ENCODE assay signal across 8 cellular contexts in genomic region chr11:47269829-47270305, GRCh38. TPM values are rescaled to one million over a fixed set of nuclear protein-coding genes. Genes with fewer than 3 reads are reported as not detected.
A peak's percentile ranks its signal among the peaks of the same experiment; 100 is the strongest.
DNase-seq lines count a peak whose midpoint lies in the region; ATAC-seq, FAIRE-seq and TF ChIP-seq lines count a peak whose summit lies in the region.

TSS of gene MADD (plus strand) at chr11:47270133.

- intact Hi-C loops in adrenal gland (cut with DNase I) (loop anchor here (5.0 to 10.0 kb wide), 3 partner anchors 85 to 93 kb away; partner anchors contain the start of genes ARFGAP2 (in 1 of the 2), MYBPC3 (in 1 of the 2) and PACSIN3 (in 1 of the 2)), left ventricle myocardium inferior (cut with micrococcal nuclease) (no loop called here)

- ATAC-seq in HG02571 (IDR thresholded peaks at IDR 0.05; ENCODE audit: unreplicated experiment), result peak; percentile 78

- no peak for TF ChIP-seq CTCF in GM12865 (IDR thresholded peaks at IDR 0.05; ENCODE audit: insufficient read depth, low read depth, low read length, missing control alignments)
- TF ChIP-seq CTCF in adrenal gland (IDR thresholded peaks at IDR 0.05), result no peak
- no peak for TF ChIP-seq CTCF in left ventricle myocardium inferior (IDR thresholded peaks at IDR 0.05; ENCODE audit: borderline replicate concordance)

- peak; percentile 77 for TF ChIP-seq POLR2A in adrenal gland (IDR thresholded peaks at IDR 0.05)

- H3K36me3 ChIP-seq in adrenal gland (replicated peaks in 1 of 2) (peaks cover 0 to 8% of the 10 kb centered on the region in 2 donors), left ventricle myocardium inferior (peaks cover 7% of the 10 kb centered on the region)

- no peak for FAIRE-seq in urothelium cell line (lab: Jason Lieb, UNC)

- H3K4me3 ChIP-seq in GM12865 (ENCODE audit: low read depth, low read length) (peak within 1 kb of the TSS; percentile 93), adrenal gland (peak within 1 kb of the TSS in 3 of 4 donors; percentile 40 to 89 (median 44)), left ventricle myocardium inferior (peak within 1 kb of the TSS; percentile 83)

- H3K27me3 ChIP-seq in adrenal gland (no peaks in the 10 kb centered on the region), left ventricle myocardium inferior (ENCODE audit: low read depth) (no peaks in the 10 kb centered on the region)

- H3K27ac ChIP-seq in adrenal gland, result peak within 1 kb of the TSS; percentile 65 to 98 (median 91)
- H3K27ac ChIP-seq in left ventricle myocardium inferior (replicated peaks), result peak within 1 kb of the TSS; percentile 98

- WGBS in adrenal gland, 4 donors, result 0 to 1% methylated on average over 56 to 57 of the region's 57 CpGs; no CpG with 5 or more reads in 2 of the 4 donors

- H3K9me3 ChIP-seq in adrenal gland (replicated peaks in 1 of 3), result no peaks in the 10 kb centered on the region
- no peaks in the 10 kb centered on the region for H3K9me3 ChIP-seq in left ventricle myocardium inferior (replicated peaks)

- peaks cover 5 to 46% of the 10 kb centered on the region in 2 donors for H3K4me1 ChIP-seq in adrenal gland (replicated peaks in 1 of 2)
- peaks cover 63% of the 10 kb centered on the region for H3K4me1 ChIP-seq in left ventricle myocardium inferior

- DNase-seq in GM12865 (ENCODE audit: low read depth), result peak; percentile 96
- peak; percentile 86 for DNase-seq in NCI-H1092 (lab: John Stamatoyannopoulos, UW)
- DNase-seq in T follicular helper cell (ENCODE audit: low read depth), result peak; percentile 87
- peak; percentile 85 to 92 (median 89) for DNase-seq in adrenal gland
- DNase-seq in left ventricle myocardium inferior, result peak; percentile 89
- no peak for DNase-seq in pulmonary artery endothelial cell (ENCODE audit: low read depth, low spot score)
- peak; percentile 95 for DNase-seq in urothelium cell line (ENCODE audit: low spot score)

RNA-seq across cellular contexts. Expression of gene MADD, which starts in this region (rescaled TPM):
- total RNA-seq in adrenal gland (10 to 100 TPM; 38.8 to 83.0 (median 55.5) TPM), left ventricle myocardium inferior (40.9 TPM), pulmonary artery endothelial cell (12.5 and 17.2 TPM in 2 replicates)
- 10 to 100 TPM; 33.4 to 48.9 (median 45.9) TPM for polyA plus RNA-seq in adrenal gland
